8 cellular contexts compared by ENCODE assay signal in genomic region chr19:52535831-52536800, GRCh38. TPM values are rescaled to one million over a fixed set of nuclear protein-coding genes. Genes with fewer than 3 reads are reported as not detected.
DNase-seq lines count a peak whose midpoint lies in the region; ATAC-seq and TF ChIP-seq lines count a peak whose summit lies in the region.

No MANE protein-coding gene starts in this region.

- TF ChIP-seq CTCF in fibroblast of the aortic adventitia (IDR thresholded peaks at IDR 0.05; ENCODE audit: insufficient read depth, low read length), result peak; percentile 34
- TF ChIP-seq CTCF in neural crest cell (conservative IDR thresholded peaks at IDR 0.05), result no peak

- peak; percentile 84 for ATAC-seq in GM21723 (IDR thresholded peaks at IDR 0.05; ENCODE audit: unreplicated experiment)

- H3K27ac Mint-ChIP-seq in neural crest cell (ENCODE audit: unreplicated experiment), result peak overlapping the region; percentile 63

- H3K4me1 Mint-ChIP-seq in neural crest cell, result peaks cover 35% of the 10 kb centered on the region

- peak overlapping the region; percentile 96 for H3K4me3 Mint-ChIP-seq in neural crest cell

- peaks cover 13% of the 10 kb centered on the region for H3K27me3 Mint-ChIP-seq in neural crest cell (ENCODE audit: low read depth)

- H3K36me3 Mint-ChIP-seq in neural crest cell (ENCODE audit: low read depth), result peaks cover 6% of the 10 kb centered on the region

- no peaks in the 10 kb centered on the region for H3K9me3 Mint-ChIP-seq in neural crest cell

- H3K4me3 ChIP-seq in fibroblast of the aortic adventitia (ENCODE audit: low read depth, low read length), result peak overlapping the region; percentile 71

- DNase-seq in DMS79 (lab: John Stamatoyannopoulos, UW) (peak; percentile 75), NCI-H748 (lab: John Stamatoyannopoulos, UW; ENCODE audit: unreplicated experiment) (peak; percentile 83), fibroblast of the aortic adventitia (ENCODE audit: low read depth) (peak; percentile 66), neural crest cell (ENCODE audit: low read depth, low spot score) (peak; percentile 82), DMS53 (lab: John Stamatoyannopoulos, UW) (no peak)
- DNase-seq in activated T-helper 9 cell treated with anti-CD3 and anti-CD28 coated beads, Interleukin-2, amount 50 U/mL, for 16 hours (ENCODE audit: low read depth), result peak; percentile 87
- DNase-seq in stimulated activated naive CD4-positive, alpha-beta T cell treated with Interleukin-2 at 50 U/mL for 16 hours (lab: John Stamatoyannopoulos, UW), result peak; percentile 89

RNA-seq across cellular contexts. Expression of gene ZNF808, which starts 8.6 kb away (rescaled TPM):
- total RNA-seq in fibroblast of the aortic adventitia (ENCODE audit: low replicate concordance), result 13.4 and 23.6 TPM in 2 replicates
- 23.4 and 25.9 TPM in 2 replicates for total RNA-seq in neural crest cell

RNA-seq across cellular contexts. Expression of gene ZNF701, which starts 34.0 kb away (rescaled TPM):
- total RNA-seq in fibroblast of the aortic adventitia (ENCODE audit: low replicate concordance) (8.4 and 12.6 TPM in 2 replicates), neural crest cell (17.3 and 18.7 TPM in 2 replicates)
